In the genomic region with DNA sequence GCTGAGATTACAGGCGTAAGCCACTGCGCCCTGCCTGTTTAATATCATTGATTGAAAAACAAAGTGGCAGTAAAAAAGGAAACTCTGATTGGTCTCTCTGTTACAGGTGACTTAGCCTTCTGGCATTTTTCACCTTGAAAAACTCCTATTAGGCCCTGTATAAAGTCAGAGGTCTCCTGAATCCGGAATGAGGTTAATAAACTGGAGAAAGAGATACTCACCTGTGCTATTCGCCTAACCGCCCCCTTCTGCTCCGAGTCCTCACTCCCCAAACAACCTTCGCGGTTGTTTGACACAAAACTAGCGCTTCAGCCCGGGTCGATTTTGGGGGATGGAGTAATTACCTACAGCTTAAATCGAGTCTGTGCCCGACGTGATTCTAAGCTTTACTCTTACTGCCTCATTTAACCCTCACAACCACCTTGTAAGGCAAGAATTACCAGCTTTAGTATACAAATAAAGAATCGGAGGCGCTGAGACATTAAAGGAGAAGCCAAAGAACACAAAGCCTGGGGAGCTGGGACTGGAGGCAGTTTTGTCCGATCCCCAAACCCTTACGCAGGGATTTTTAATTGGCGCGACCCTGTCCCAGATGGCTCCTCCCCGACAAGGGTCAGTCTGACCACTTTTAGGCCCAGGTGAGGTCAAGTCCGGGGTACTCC, we compare ENCODE assay signal across 8 cellular contexts. TPM values are rescaled to one million over a fixed set of nuclear protein-coding genes. Genes with fewer than 3 reads are reported as not detected.
DNase-seq lines count a peak whose midpoint lies in the region; ATAC-seq, FAIRE-seq and TF ChIP-seq lines count a peak whose summit lies in the region.

No MANE protein-coding gene starts in this region.

- CTCF ChIA-PET in activated CD8-positive, alpha-beta memory T cell treated with anti-CD3 and anti-CD28 coated beads, Interleukin-2, amount 10 ng/mL, durations not matched to agents 7 days and 5 days (lab: Charles Lee): interaction anchor here (0.6 to 6.8 kb wide), 24 partner anchors 9 to 520 kb away, joined by 3 to 125 read pairs (median 7); partner anchors contain the start of genes FAIM and PIK3CB

- ATAC-seq in activated CD8-positive, alpha-beta memory T cell treated with anti-CD3 and anti-CD28 coated beads, Interleukin-2, amount 10 ng/mL, durations not matched to agents 7 days and 5 days: no peak
- ATAC-seq in left lobe of liver (peak; percentile 22), GM18868 (IDR thresholded peaks at IDR 0.05; ENCODE audit: unreplicated experiment) (no peak)

- intact Hi-C loops in tibial artery (cut with DNase I; ENCODE audit: low total_unique reads): loop anchor here (2.0 to 10.0 kb wide), 3 partner anchors 176 to 321 kb away; partner anchors contain the start of gene PIK3CB

- H4K20me1 ChIP-seq in astrocyte (ENCODE audit: insufficient read depth, low read length): no peaks in the 10 kb centered on the region

- H3K9me3 ChIP-seq in astrocyte (ENCODE audit: insufficient read depth, low read depth, low read length) (no peaks in the 10 kb centered on the region), tibial artery (no peaks in the 10 kb centered on the region)

- H3K36me3 ChIP-seq in astrocyte (ENCODE audit: insufficient read depth, low read length) (no peaks in the 10 kb centered on the region), tibial artery (peaks cover 0 to 4% (median 4%) of the 10 kb centered on the region in 3 donors)

- peak overlapping the region; percentile 88 for H3K4me3 Mint-ChIP-seq in activated CD8-positive, alpha-beta memory T cell treated with anti-CD3 and anti-CD28 coated beads, Interleukin-2, amount 10 ng/mL, durations not matched to agents 7 days and 5 days
- peak overlapping the region; percentile 92 for H3K4me3 Mint-ChIP-seq in astrocyte (ENCODE audit: unreplicated experiment)

- no peak for DNase-seq in activated CD8-positive, alpha-beta memory T cell treated with anti-CD3 and anti-CD28 coated beads, Interleukin-2, amount 10 ng/mL, durations not matched to agents 7 days and 5 days
- no peak for DNase-seq in activated CD8-positive, alpha-beta memory T cell treated with anti-CD3 and anti-CD28 coated beads, Interleukin-2, amount 50 U/mL, for 4 hours
- DNase-seq in astrocyte (ENCODE audit: low read depth) (no peak), left lobe of liver (ENCODE audit: low spot score) (no peak), tibial artery (no peak), anterior cingulate cortex (lab: John Stamatoyannopoulos, UW) (no peak)
- DNase-seq in stimulated activated CD4-positive, alpha-beta T cell treated with anti-CD3 and anti-CD28 coated beads, Interleukin-4, amount 100 ng/mL, for 1 hour: no peak

- H3K4me1 ChIP-seq in astrocyte (ENCODE audit: insufficient read depth, low read length) (peaks cover 3% of the 10 kb centered on the region), tibial artery (peaks cover 0 to 16% (median 11%) of the 10 kb centered on the region in 4 donors)

- H3K79me2 ChIP-seq in astrocyte (ENCODE audit: insufficient read depth, low read length): no peaks in the 10 kb centered on the region

- H3K27ac Mint-ChIP-seq in activated CD8-positive, alpha-beta memory T cell treated with anti-CD3 and anti-CD28 coated beads, Interleukin-2, amount 10 ng/mL, durations not matched to agents 7 days and 5 days: peak overlapping the region; percentile 86
- H3K27ac Mint-ChIP-seq in astrocyte (ENCODE audit: unreplicated experiment): peak overlapping the region; percentile 26

- no peak for FAIRE-seq in astrocyte (lab: Jason Lieb, UNC)

- H3K27me3 Mint-ChIP-seq in activated CD8-positive, alpha-beta memory T cell treated with anti-CD3 and anti-CD28 coated beads, Interleukin-2, amount 10 ng/mL, durations not matched to agents 7 days and 5 days: no peaks in the 10 kb centered on the region
- H3K27me3 Mint-ChIP-seq in astrocyte (ENCODE audit: low read depth, unreplicated experiment): no peaks in the 10 kb centered on the region

- peaks cover 11% of the 10 kb centered on the region for H3K4me1 Mint-ChIP-seq in activated CD8-positive, alpha-beta memory T cell treated with anti-CD3 and anti-CD28 coated beads, Interleukin-2, amount 10 ng/mL, durations not matched to agents 7 days and 5 days
- peaks cover 3% of the 10 kb centered on the region for H3K4me1 Mint-ChIP-seq in astrocyte (ENCODE audit: low read depth, unreplicated experiment)

- H3K36me3 Mint-ChIP-seq in activated CD8-positive, alpha-beta memory T cell treated with anti-CD3 and anti-CD28 coated beads, Interleukin-2, amount 10 ng/mL, durations not matched to agents 7 days and 5 days: peaks cover 1% of the 10 kb centered on the region
- no peaks in the 10 kb centered on the region for H3K36me3 Mint-ChIP-seq in astrocyte (ENCODE audit: low read depth, unreplicated experiment)

- peak overlapping the region; percentile 78 for H3K27ac ChIP-seq in astrocyte (ENCODE audit: low read depth, low read length)
- H3K27ac ChIP-seq in tibial artery: peak overlapping the region; percentile 78 to 92

- H3K27me3 ChIP-seq in astrocyte (ENCODE audit: insufficient read depth, low read length) (no peaks in the 10 kb centered on the region), tibial artery (no peaks in the 10 kb centered on the region)

- TF ChIP-seq CTCF in astrocyte (IDR thresholded peaks at IDR 0.05; ENCODE audit: insufficient read depth, low read depth, low read length): no peak
- TF ChIP-seq CTCF in tibial artery (IDR thresholded peaks at IDR 0.05): no peak

- peak overlapping the region; percentile 90 for H3K9ac ChIP-seq in astrocyte (ENCODE audit: low read length)

- H3K4me3 ChIP-seq in astrocyte (ENCODE audit: insufficient read depth, low read depth, low read length) (peak overlapping the region; percentile 90), tibial artery (peak overlapping the region; percentile 56 to 86)

- peak overlapping the region; percentile 100 for H2AFZ ChIP-seq in astrocyte (ENCODE audit: low read depth, low read length)

- peak overlapping the region; percentile 100 for H3K4me2 ChIP-seq in astrocyte (ENCODE audit: low read length)

- no peaks in the 10 kb centered on the region for H3K9me3 Mint-ChIP-seq in activated CD8-positive, alpha-beta memory T cell treated with anti-CD3 and anti-CD28 coated beads, Interleukin-2, amount 10 ng/mL, durations not matched to agents 7 days and 5 days (ENCODE audit: low read depth)
- no peaks in the 10 kb centered on the region for H3K9me3 Mint-ChIP-seq in astrocyte (ENCODE audit: unreplicated experiment)

RNA-seq across cellular contexts. Expression of gene CEP70, which starts 0.4 kb away (rescaled TPM):
- 10 to 100 TPM in 1 of 2 experiments, 1 to 10 TPM in 1; 9.8 to 10.5 TPM for total RNA-seq in activated CD8-positive, alpha-beta memory T cell treated with anti-CD3 and anti-CD28 coated beads, Interleukin-2, amount 10 ng/mL, durations not matched to agents 7 days and 5 days
- 6.5 and 9.0 TPM in 2 replicates for total RNA-seq in astrocyte
- total RNA-seq in left lobe of liver: 23.8 TPM

RNA-seq across cellular contexts. Expression of gene FAIM, which starts 15.0 kb away (rescaled TPM):
- 1 to 10 TPM; 2.2 to 4.7 TPM for total RNA-seq in activated CD8-positive, alpha-beta memory T cell treated with anti-CD3 and anti-CD28 coated beads, Interleukin-2, amount 10 ng/mL, durations not matched to agents 7 days and 5 days
- total RNA-seq in astrocyte: 6.6 and 8.3 TPM in 2 replicates
- total RNA-seq in left lobe of liver: 3.5 TPM
